In the genomic region with DNA sequence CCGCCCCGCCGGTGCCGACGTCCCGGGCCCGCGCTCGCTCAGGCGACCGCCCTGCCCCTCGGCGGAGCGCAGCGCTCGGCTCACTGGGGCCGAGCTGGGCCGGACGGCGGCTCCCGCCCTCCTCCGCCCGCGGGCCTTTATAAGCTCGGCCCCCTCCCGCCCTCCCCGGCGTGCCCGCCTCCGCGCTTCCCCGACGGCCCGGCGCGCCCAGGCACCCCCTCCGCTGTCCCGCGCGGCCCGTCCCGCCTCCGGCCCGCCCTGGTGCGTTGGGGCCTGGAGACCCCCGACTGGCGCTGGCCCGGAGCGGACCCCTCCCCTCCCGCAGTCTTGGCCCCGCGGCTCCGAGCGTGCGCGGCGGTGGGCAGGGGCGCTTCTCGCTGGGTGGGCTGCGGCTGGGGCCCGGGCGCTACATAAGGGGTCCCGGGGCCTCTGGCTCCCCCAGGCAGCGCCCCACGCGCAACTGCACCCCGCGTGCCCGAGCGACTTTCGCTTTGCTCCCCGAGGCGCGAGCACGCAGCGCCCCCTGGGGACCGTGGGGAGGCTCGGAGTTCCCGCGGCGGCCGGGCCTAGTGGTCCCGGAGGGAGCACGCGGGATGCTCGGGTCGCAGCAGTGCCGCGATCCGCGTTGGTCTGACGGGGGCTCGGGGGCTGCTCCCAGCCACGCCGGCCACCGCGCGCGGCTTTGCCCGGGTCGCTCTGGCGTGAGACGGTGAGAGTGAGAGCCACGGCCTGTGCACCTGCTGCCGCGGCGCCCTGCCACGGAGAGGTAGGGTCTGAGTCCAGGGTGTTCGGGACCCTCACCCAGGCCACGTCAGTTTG, we compare ENCODE assay signal across 8 cellular contexts. TPM values are rescaled to one million over a fixed set of nuclear protein-coding genes. Genes with fewer than 3 reads are reported as not detected.
A peak's percentile ranks its signal among the peaks of the same experiment; 100 is the strongest.
DNase-seq lines count a peak whose midpoint lies in the region; ATAC-seq and TF ChIP-seq lines count a peak whose summit lies in the region.

A gene with protein sequence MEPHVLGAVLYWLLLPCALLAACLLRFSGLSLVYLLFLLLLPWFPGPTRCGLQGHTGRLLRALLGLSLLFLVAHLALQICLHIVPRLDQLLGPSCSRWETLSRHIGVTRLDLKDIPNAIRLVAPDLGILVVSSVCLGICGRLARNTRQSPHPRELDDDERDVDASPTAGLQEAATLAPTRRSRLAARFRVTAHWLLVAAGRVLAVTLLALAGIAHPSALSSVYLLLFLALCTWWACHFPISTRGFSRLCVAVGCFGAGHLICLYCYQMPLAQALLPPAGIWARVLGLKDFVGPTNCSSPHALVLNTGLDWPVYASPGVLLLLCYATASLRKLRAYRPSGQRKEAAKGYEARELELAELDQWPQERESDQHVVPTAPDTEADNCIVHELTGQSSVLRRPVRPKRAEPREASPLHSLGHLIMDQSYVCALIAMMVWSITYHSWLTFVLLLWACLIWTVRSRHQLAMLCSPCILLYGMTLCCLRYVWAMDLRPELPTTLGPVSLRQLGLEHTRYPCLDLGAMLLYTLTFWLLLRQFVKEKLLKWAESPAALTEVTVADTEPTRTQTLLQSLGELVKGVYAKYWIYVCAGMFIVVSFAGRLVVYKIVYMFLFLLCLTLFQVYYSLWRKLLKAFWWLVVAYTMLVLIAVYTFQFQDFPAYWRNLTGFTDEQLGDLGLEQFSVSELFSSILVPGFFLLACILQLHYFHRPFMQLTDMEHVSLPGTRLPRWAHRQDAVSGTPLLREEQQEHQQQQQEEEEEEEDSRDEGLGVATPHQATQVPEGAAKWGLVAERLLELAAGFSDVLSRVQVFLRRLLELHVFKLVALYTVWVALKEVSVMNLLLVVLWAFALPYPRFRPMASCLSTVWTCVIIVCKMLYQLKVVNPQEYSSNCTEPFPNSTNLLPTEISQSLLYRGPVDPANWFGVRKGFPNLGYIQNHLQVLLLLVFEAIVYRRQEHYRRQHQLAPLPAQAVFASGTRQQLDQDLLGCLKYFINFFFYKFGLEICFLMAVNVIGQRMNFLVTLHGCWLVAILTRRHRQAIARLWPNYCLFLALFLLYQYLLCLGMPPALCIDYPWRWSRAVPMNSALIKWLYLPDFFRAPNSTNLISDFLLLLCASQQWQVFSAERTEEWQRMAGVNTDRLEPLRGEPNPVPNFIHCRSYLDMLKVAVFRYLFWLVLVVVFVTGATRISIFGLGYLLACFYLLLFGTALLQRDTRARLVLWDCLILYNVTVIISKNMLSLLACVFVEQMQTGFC (N-terminal part only) (minus strand): TSS at position 115 of the 819 bp plus-strand sequence. CDS start 256 bp downstream, outside the sequence.

- intact Hi-C loops in mammary epithelial cell (cut with micrococcal nuclease): loop anchor here (1.0 kb wide), 2 partner anchors 41 to 48 kb away; no protein-coding TSS in a partner anchor

- H2AFZ ChIP-seq in mammary epithelial cell (ENCODE audit: low read depth, low read length): peak within 1 kb of the TSS; percentile 79

- BruUV-seq in mammary epithelial cell (replicated peaks; lab: Mats Ljungman, UMichigan): no TSS peak

- H3K9ac ChIP-seq in mammary epithelial cell (ENCODE audit: insufficient read depth, low read length): peak within 1 kb of the TSS; percentile 80

- peaks cover 4% of the 10 kb centered on the region for H4K20me1 ChIP-seq in mammary epithelial cell (ENCODE audit: insufficient read depth, low read length)

- H3K27ac ChIP-seq in mammary epithelial cell (ENCODE audit: insufficient read depth, low read depth, low read length): peak within 1 kb of the TSS; percentile 76

- H3K4me1 ChIP-seq in mammary epithelial cell (ENCODE audit: insufficient read depth, low read length): peaks cover 33% of the 10 kb centered on the region

- H3K4me3 Mint-ChIP-seq in WTC11: peak within 1 kb of the TSS; percentile 73

- H3K27me3 ChIP-seq in mammary epithelial cell (ENCODE audit: insufficient read depth, low read length): no peaks in the 10 kb centered on the region

- H3K36me3 Mint-ChIP-seq in WTC11: no peaks in the 10 kb centered on the region

- H3K4me3 ChIP-seq in GM08714 (ENCODE audit: low read length) (peak within 1 kb of the TSS; percentile 66), mammary epithelial cell (replicated peaks in 1 of 3; ENCODE audit: insufficient read depth in 1 of 3, low read depth in 2 of 3, low read length in 3 of 3) (peak within 1 kb of the TSS; percentile 57 to 76 (median 65))

- peak within 1 kb of the TSS; percentile 98 for H3K4me2 ChIP-seq in mammary epithelial cell (ENCODE audit: insufficient read depth, low read depth, low read length)

- H3K27me3 Mint-ChIP-seq in WTC11 (ENCODE audit: low read depth): 0 out of 2 replicates have a peak, but pooled peaks cover 3% of the 10 kb centered on the region

- POLR2A ChIA-PET in WTC11 (lab: Charles Lee): interaction anchor here (0.5 to 1.1 kb wide), 3 partner anchors 16 to 108 kb away, joined by 3 to 4 read pairs (median 3); no protein-coding TSS in a partner anchor

- TF ChIP-seq CTCF in WTC11 (IDR thresholded peaks at IDR 0.05): no peak
- TF ChIP-seq CTCF in mammary epithelial cell (conservative IDR thresholded peaks at IDR 0.05 in 1 of 2, IDR thresholded peaks at IDR 0.05 in 1 of 2; ENCODE audit: extremely low read depth in 1 of 2, insufficient read depth in 1 of 2, low read depth in 1 of 2, low read length in 2 of 2): peak; percentile 50 to 90

- dilution Hi-C loops in mammary epithelial cell (cut with HindIII; ENCODE audit: low sequenced_read_pairs): loop anchor here (5.0 to 10.0 kb wide), 4 partner anchors 33 to 519 kb away; no protein-coding TSS in a partner anchor

- 20% methylated on average over 1 of the region's 110 CpGs for WGBS in mammary epithelial cell (ENCODE audit: low coverage, missing lambda C conversion rate)

- peaks cover 16% of the 10 kb centered on the region for H3K4me1 Mint-ChIP-seq in WTC11

- ATAC-seq in WTC11 (peak; percentile 40), HG03025 (IDR thresholded peaks at IDR 0.05; ENCODE audit: low FRiP score, unreplicated experiment) (no peak)

- H3K9me3 ChIP-seq in mammary epithelial cell (replicated peaks; ENCODE audit: insufficient read depth, low read length): no peaks in the 10 kb centered on the region

- no peaks in the 10 kb centered on the region for H3K9me3 Mint-ChIP-seq in WTC11

- DNase-seq in HUDEP-2 (lab: John Stamatoyannopoulos, UW; ENCODE audit: unreplicated experiment in 76 of 76): peak in 48 of 76 experiments; percentile 8 to 66 (median 45)
- peak; percentile 53 for DNase-seq in WTC11 (ENCODE audit: low spot score)
- DNase-seq in mammary epithelial cell: peak; percentile 47
- peak; percentile 78 for DNase-seq in islet precursor cell
- peak; percentile 73 to 77 for DNase-seq in stimulated activated CD4-positive, alpha-beta T cell treated with anti-CD3 and anti-CD28 coated beads, Interleukin-15, amount 100 ng/mL, for 1 hour (ENCODE audit: low read depth in 1 of 2, low spot score in 1 of 2)
- DNase-seq in NCI-H1105 treated with DMSO at 0.1 percent for 48 hours (lab: John Stamatoyannopoulos, UW): no peak

- CTCF ChIA-PET in WTC11 (lab: Charles Lee) (interaction anchor here (0.6 to 10.5 kb wide), 11 partner anchors 9 to 347 kb away, joined by 3 to 117 read pairs (median 8); a partner anchor contains a TSS), mammary epithelial cell (lab: Charles Lee; ENCODE audit: low non-redundant PET) (interaction anchor here (1.5 kb wide), 1 partner anchor 48 kb away, joined by 37 read pairs; no protein-coding TSS in a partner anchor)

- no peaks in the 10 kb centered on the region for H3K36me3 ChIP-seq in mammary epithelial cell (ENCODE audit: insufficient read depth, low read length)

- H3K27ac Mint-ChIP-seq in WTC11: no peak within 1 kb of the TSS

- peaks cover 47% of the 10 kb centered on the region for H3K79me2 ChIP-seq in mammary epithelial cell (ENCODE audit: insufficient read depth, low read length)

- in situ Hi-C loops in mammary epithelial cell (cut with MboI; ENCODE audit: low sequenced_read_pairs in 2 of 2): no loop called here

TF ChIP-seq in WTC11, 78 proteins besides CTCF, POLR2A, EP300 and RAD21 (continues in another document):
- TF ChIP-seq, protein P1, sequence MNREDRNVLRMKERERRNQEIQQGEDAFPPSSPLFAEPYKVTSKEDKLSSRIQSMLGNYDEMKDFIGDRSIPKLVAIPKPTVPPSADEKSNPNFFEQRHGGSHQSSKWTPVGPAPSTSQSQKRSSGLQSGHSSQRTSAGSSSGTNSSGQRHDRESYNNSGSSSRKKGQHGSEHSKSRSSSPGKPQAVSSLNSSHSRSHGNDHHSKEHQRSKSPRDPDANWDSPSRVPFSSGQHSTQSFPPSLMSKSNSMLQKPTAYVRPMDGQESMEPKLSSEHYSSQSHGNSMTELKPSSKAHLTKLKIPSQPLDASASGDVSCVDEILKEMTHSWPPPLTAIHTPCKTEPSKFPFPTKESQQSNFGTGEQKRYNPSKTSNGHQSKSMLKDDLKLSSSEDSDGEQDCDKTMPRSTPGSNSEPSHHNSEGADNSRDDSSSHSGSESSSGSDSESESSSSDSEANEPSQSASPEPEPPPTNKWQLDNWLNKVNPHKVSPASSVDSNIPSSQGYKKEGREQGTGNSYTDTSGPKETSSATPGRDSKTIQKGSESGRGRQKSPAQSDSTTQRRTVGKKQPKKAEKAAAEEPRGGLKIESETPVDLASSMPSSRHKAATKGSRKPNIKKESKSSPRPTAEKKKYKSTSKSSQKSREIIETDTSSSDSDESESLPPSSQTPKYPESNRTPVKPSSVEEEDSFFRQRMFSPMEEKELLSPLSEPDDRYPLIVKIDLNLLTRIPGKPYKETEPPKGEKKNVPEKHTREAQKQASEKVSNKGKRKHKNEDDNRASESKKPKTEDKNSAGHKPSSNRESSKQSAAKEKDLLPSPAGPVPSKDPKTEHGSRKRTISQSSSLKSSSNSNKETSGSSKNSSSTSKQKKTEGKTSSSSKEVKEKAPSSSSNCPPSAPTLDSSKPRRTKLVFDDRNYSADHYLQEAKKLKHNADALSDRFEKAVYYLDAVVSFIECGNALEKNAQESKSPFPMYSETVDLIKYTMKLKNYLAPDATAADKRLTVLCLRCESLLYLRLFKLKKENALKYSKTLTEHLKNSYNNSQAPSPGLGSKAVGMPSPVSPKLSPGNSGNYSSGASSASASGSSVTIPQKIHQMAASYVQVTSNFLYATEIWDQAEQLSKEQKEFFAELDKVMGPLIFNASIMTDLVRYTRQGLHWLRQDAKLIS (CRISPR knock-in tag; IDR thresholded peaks at IDR 0.05; ENCODE audit: borderline replicate concordance): no peak
- TF ChIP-seq ATF1 (CRISPR knock-in tag; IDR thresholded peaks at IDR 0.05) (no peak), JUN (CRISPR knock-in tag; IDR thresholded peaks at IDR 0.05) (no peak)
- TF ChIP-seq, protein P2, sequence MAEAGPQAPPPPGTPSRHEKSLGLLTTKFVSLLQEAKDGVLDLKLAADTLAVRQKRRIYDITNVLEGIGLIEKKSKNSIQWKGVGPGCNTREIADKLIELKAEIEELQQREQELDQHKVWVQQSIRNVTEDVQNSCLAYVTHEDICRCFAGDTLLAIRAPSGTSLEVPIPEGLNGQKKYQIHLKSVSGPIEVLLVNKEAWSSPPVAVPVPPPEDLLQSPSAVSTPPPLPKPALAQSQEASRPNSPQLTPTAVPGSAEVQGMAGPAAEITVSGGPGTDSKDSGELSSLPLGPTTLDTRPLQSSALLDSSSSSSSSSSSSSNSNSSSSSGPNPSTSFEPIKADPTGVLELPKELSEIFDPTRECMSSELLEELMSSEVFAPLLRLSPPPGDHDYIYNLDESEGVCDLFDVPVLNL (CRISPR knock-in tag; IDR thresholded peaks at IDR 0.05; ENCODE audit: borderline replicate concordance, low read depth): no peak

RNA-seq across cellular contexts. Expression of the gene that starts here (rescaled TPM):
- total RNA-seq in WTC11 (2021) (68.3 to 75.1 TPM (median 71.3 TPM) in 3 replicates), mammary epithelial cell (100 to 1,000 TPM; 165 to 215 TPM)
- polyA plus RNA-seq in mammary epithelial cell: 144 TPM
- polyA minus RNA-seq in mammary epithelial cell: 339 TPM
